13 cellular contexts compared by ENCODE assay signal in genomic region chr11:85961930-85962363, GRCh38.
DNase-seq lines count a peak whose midpoint lies in the region; ATAC-seq, FAIRE-seq and TF ChIP-seq lines count a peak whose summit lies in the region.
"Had no signal": no experiment of that assay in that cellular context is flagged by ENCODE, and none has a peak within 500 bp of the region (broad histone marks: within the 10 kb centered on the region; RNA-seq: fewer than 3 reads in every experiment).

No MANE protein-coding gene starts in this region.

- ATAC-seq in HG02885 (IDR thresholded peaks at IDR 0.05; ENCODE audit: poor library complexity, unreplicated experiment) (no peak), GM19351 (IDR thresholded peaks at IDR 0.05; ENCODE audit: unreplicated experiment) (no peak)

- H3K36me3 ChIP-seq in brain microvascular endothelial cell (replicated peaks), result peaks cover 36% of the 10 kb centered on the region
- peaks cover 72% of the 10 kb centered on the region for H3K36me3 ChIP-seq in MG63

- no peak overlapping the region for H3K4me3 ChIP-seq in brain microvascular endothelial cell (ENCODE audit: low read depth, low read length)
- H3K4me3 ChIP-seq in MG63, result no peak overlapping the region
- H3K4me3 ChIP-seq: thyroid gland had no signal

- FAIRE-seq in HTR-8/SVneo (lab: Jason Lieb, UNC), result no peak

- H3K27me3 ChIP-seq in brain microvascular endothelial cell (replicated peaks) (no peaks in the 10 kb centered on the region), MG63 (no peaks in the 10 kb centered on the region)
- H3K27me3 ChIP-seq: thyroid gland had no signal

- no peak overlapping the region for H3K27ac ChIP-seq in brain microvascular endothelial cell
- H3K27ac ChIP-seq: thyroid gland had no signal

- in situ Hi-C loops in brain microvascular endothelial cell (cut with HindIII; ENCODE audit: low pct_ligation_motif_present, low sequenced_read_pairs), result no loop called here

- H3K9me3 ChIP-seq in MG63, result no peaks in the 10 kb centered on the region
- H3K9me3 ChIP-seq: thyroid gland had no signal

- TF ChIP-seq CTCF in brain microvascular endothelial cell (IDR thresholded peaks at IDR 0.05; ENCODE audit: low read depth, low read length, missing control alignments), result no peak

- DNase-seq in HTR-8/SVneo (ENCODE audit: insufficient read length, low spot score) (peak; percentile 24), NCI-H2107 (lab: John Stamatoyannopoulos, UW) (peak; percentile 27), brain microvascular endothelial cell (peak; percentile 31), myocyte (ENCODE audit: low read depth) (peak; percentile 85), MG63 (no peak), NCI-H524 treated with DMSO at 0.1 percent for 48 hours (lab: John Stamatoyannopoulos, UW) (no peak)
- DNase-seq: activated CD8-positive, alpha-beta memory T cell treated with anti-CD3 and anti-CD28 coated beads, Interleukin-2, amount 50 U/mL, for 48 hours; CD4-positive, alpha-beta memory T cell; NCI-H82; SIG-M5; thyroid gland had no signal

Comparison
In these comparisons a context has a peak if more than half of its experiments do, and no peak if none do; other contexts are left out.
1. DNase-seq: peak in HTR-8/SVneo (single experiment), NCI-H2107 (single experiment), brain microvascular endothelial cell (single experiment) and myocyte (single experiment); none in MG63 (single experiment) and NCI-H524 treated with DMSO at 0.1 percent for 48 hours (single experiment).